ENCODE assay signal across 9 cellular contexts in genomic region chr5:123120197-123120596, GRCh38. TPM values are rescaled to one million over a fixed set of nuclear protein-coding genes. Genes with fewer than 3 reads are reported as not detected.
A peak's percentile ranks its signal among the peaks of the same experiment; 100 is the strongest.
DNase-seq lines count a peak whose midpoint lies in the region; ATAC-seq and TF ChIP-seq lines count a peak whose summit lies in the region.
"Had no signal": no experiment of that assay in that cellular context is flagged by ENCODE, and none has a peak within 500 bp of the region (broad histone marks: within the 10 kb centered on the region; RNA-seq: fewer than 3 reads in every experiment).

No MANE protein-coding gene starts in this region.

- peak overlapping the region; percentile 3; the same call in 1 of the 2 replicates for H3K4me3 Mint-ChIP-seq in HFFc6

- ATAC-seq in GM19023 (IDR thresholded peaks at IDR 0.05; ENCODE audit: unreplicated experiment) (no peak), GM19467 (IDR thresholded peaks at IDR 0.05; ENCODE audit: unreplicated experiment) (no peak), HG03342 (IDR thresholded peaks at IDR 0.05; ENCODE audit: unreplicated experiment) (no peak)

- DNase-seq in BE2C, result no peak
- no peak for DNase-seq in HFFc6
- peak; percentile 25 for DNase-seq in WERI-Rb-1
- DNase-seq in left kidney (ENCODE audit: low read depth, low spot score), result peak; percentile 29
- DNase-seq in central memory CD4-positive, alpha-beta T cell, result no peak

- H3K36me3 Mint-ChIP-seq in HFFc6 (ENCODE audit: low read depth), result no peaks in the 10 kb centered on the region

- H3K27ac ChIP-seq in WERI-Rb-1, result no peak overlapping the region

- H3K9me3 ChIP-seq in BE2C (no peaks in the 10 kb centered on the region), WERI-Rb-1 (ENCODE audit: severe bottlenecking) (no peaks in the 10 kb centered on the region)

- H3K27me3 ChIP-seq in BE2C, result peaks cover 47% of the 10 kb centered on the region
- H3K27me3 ChIP-seq in WERI-Rb-1 (ENCODE audit: insufficient read depth, low read depth, severe bottlenecking), result no peaks in the 10 kb centered on the region

- no peak overlapping the region for H3K4me3 ChIP-seq in BE2C (ENCODE audit: low read depth, low read length)
- H3K4me3 ChIP-seq in WERI-Rb-1 (ENCODE audit: low read depth, low read length), result no peak overlapping the region

- H3K4me1 Mint-ChIP-seq in HFFc6 (ENCODE audit: low read depth), result peaks cover 71% of the 10 kb centered on the region

- H3K27me3 Mint-ChIP-seq in HFFc6 (ENCODE audit: insufficient read depth), result 0 out of 2 replicates have a peak, but pooled peaks cover 1% of the 10 kb centered on the region

- TF ChIP-seq CTCF in BE2C (IDR thresholded peaks at IDR 0.05; ENCODE audit: low read depth, low read length) (peak; percentile 31), HFFc6 (IDR thresholded peaks at IDR 0.05) (peak; percentile 54), WERI-Rb-1 (IDR thresholded peaks at IDR 0.05; ENCODE audit: low read depth, low read length) (peak; percentile 63)

- H3K27ac Mint-ChIP-seq in HFFc6, result 0 out of 2 replicates have a peak overlapping the region, but pooled peaks have one; percentile 1

- H3K36me3 ChIP-seq in BE2C (no peaks in the 10 kb centered on the region), WERI-Rb-1 (no peaks in the 10 kb centered on the region)

- no peaks in the 10 kb centered on the region for H3K9me3 Mint-ChIP-seq in HFFc6

- H3K4me1 ChIP-seq in BE2C, result no peaks in the 10 kb centered on the region

RNA-seq across cellular contexts. Expression of gene PRDM6, which starts 31.2 kb away (rescaled TPM):
- polyA plus RNA-seq in BE2C (2012; ENCODE audit: insufficient read depth, insufficient read length, low read depth), result not detected
- total RNA-seq in HFFc6 (2021; fragmentation: NEBNext Ultra II Directional; extraction: Animal tissue kit (Norgen Biotek cat#: 25700)), result under 1 TPM; 0.10 to 0.85 (median 0.28) TPM
- total RNA-seq: T-helper 1 cell treated with Interleukin-12 subunit alpha and Interleukin-12 subunit beta and Interleukin-4 antibody, amounts not matched to agents 30 ng/mL and 1 ng/mL, for 36 hours had no signal

Comparison
In these comparisons a context has a peak if more than half of its experiments do, and no peak if none do; other contexts are left out.
1. DNase-seq: peak in WERI-Rb-1 (single experiment) and left kidney (single experiment); none in BE2C (single experiment), HFFc6 (single experiment) and central memory CD4-positive, alpha-beta T cell (single experiment).
2. Peak in every context shown above with its lines, with median percentiles within 50 percentile points of each other: CTCF ChIP-seq.